Comparison of ENCODE assay signal across 15 cellular contexts in the genomic region with DNA sequence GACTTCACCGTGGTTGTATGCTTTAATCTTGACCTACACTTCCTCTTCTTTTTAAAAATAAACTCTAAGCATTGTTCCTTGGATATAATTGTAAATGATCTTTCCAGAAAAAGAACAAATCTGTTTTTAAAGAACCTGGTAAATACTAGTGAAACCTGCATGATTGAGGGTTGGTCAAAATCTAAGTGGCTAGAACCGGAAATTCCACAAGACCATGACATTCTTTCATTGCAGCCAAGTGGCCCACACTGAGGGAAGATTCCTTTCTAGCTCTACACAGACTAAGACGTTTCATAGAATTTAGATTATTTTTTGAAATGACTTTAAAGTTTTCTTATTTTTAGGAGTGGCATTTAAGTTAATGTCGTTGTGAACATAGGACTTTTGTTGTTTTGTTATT.
"Had no signal": no experiment of that assay in that cellular context is flagged by ENCODE, and none has a peak within 500 bp of the region (broad histone marks: within the 10 kb centered on the region; RNA-seq: fewer than 3 reads in every experiment).

No MANE protein-coding gene starts in this region.

- ATAC-seq: activated CD4-positive, alpha-beta T cell treated with anti-CD3 and anti-CD28 coated beads for 36 hours; gastrocnemius medialis; heart left ventricle; left lung had no signal

- H3K36me3 ChIP-seq: colonic mucosa, gastrocnemius medialis, heart left ventricle, left lung, vagina had no signal

- H3K27me3 ChIP-seq: colonic mucosa, gastrocnemius medialis, heart left ventricle, left lung, vagina had no signal

- H3K4me1 ChIP-seq: colonic mucosa, gastrocnemius medialis, heart left ventricle, left lung, vagina had no signal

- H3K9me3 ChIP-seq: colonic mucosa, gastrocnemius medialis, heart left ventricle, left lung, vagina had no signal

- H3K4me3 ChIP-seq: colonic mucosa, gastrocnemius medialis, heart left ventricle, left lung, skin epidermis, vagina had no signal

- H3K27ac ChIP-seq: colonic mucosa, epithelial cell of prostate, gastrocnemius medialis, heart left ventricle, left lung, skin epidermis, vagina had no signal

- DNase-seq: activated CD4-positive, alpha-beta memory T cell treated with anti-CD3 and anti-CD28 coated beads for 36 hours; activated CD4-positive, alpha-beta T cell treated with anti-CD3 and anti-CD28 coated beads for 36 hours; activated T-cell treated with anti-CD3 and anti-CD28 coated beads for 4 hours; caudate nucleus; colonic mucosa; endodermal cell; gastrocnemius medialis; heart left ventricle; left lung; midbrain; nephron progenitor cell; trophoblast cell had no signal
